30 cellular contexts compared by ENCODE assay signal in genomic region chr2:33392366-33392765, GRCh38.
"Had no signal": no experiment of that assay in that cellular context is flagged by ENCODE, and none has a peak within 500 bp of the region (broad histone marks: within the 10 kb centered on the region; RNA-seq: fewer than 3 reads in every experiment).

No MANE protein-coding gene starts in this region.

- H3K4me3 Mint-ChIP-seq: activated CD4-positive, alpha-beta T cell treated with anti-CD3 and anti-CD28 coated beads, Interleukin-2, amount 10 ng/mL, durations not matched to agents 24 days and 14 days; activated CD8-positive, alpha-beta T cell treated with anti-CD3 and anti-CD28 coated beads, Interleukin-2, amount 10 ng/mL, durations not matched to agents 7 days and 5 days; activated naive CD4-positive, alpha-beta T cell treated with anti-CD3 and anti-CD28 coated beads, Interleukin-2, amount 50 U/mL, for 24 hours; activated naive CD8-positive, alpha-beta T cell treated with anti-CD3 and anti-CD28 coated beads, Interleukin-2, amount 10 ng/mL, durations not matched to agents 7 days and 5 days; activated T-cell treated with anti-CD3 and anti-CD28 coated beads, Interleukin-2, amount 50 U/mL, for 24 hours; central memory CD8-positive, alpha-beta T cell; T-helper 1 cell treated with Interleukin-12 subunit alpha and Interleukin-12 subunit beta and Interleukin-4 antibody, amounts not matched to agents 30 μg/mL and 1 μg/mL, for 36 hours; T-helper 2 cell treated with Interferon-gamma antibody and Interleukin-4, amounts not matched to agents 5 μg/mL and 100 μg/mL, for 36 hours had no signal

- H3K4me3 ChIP-seq: ascending aorta, cardiac muscle cell, MG63, SJCRH30, SK-N-MC had no signal

- H3K9me3 Mint-ChIP-seq: activated CD4-positive, alpha-beta T cell treated with anti-CD3 and anti-CD28 coated beads, Interleukin-2, amount 10 ng/mL, durations not matched to agents 24 days and 14 days; activated naive CD4-positive, alpha-beta T cell treated with anti-CD3 and anti-CD28 coated beads, Interleukin-2, amount 50 U/mL, for 24 hours; activated naive CD8-positive, alpha-beta T cell treated with anti-CD3 and anti-CD28 coated beads, Interleukin-2, amount 10 ng/mL, durations not matched to agents 7 days and 5 days; activated T-cell treated with anti-CD3 and anti-CD28 coated beads, Interleukin-2, amount 50 U/mL, for 24 hours; activated T-helper 2 cell treated with anti-CD3 and anti-CD28 coated beads, Interferon-gamma antibody, Interleukin-2, Interleukin-4, amounts not matched to agents 10 μg/mL and 5 μg/mL and 100 μg/mL, durations not matched to agents 14 hours and 24 hours and 36 hours; central memory CD8-positive, alpha-beta T cell; T-helper 1 cell treated with Interleukin-12 subunit alpha and Interleukin-12 subunit beta and Interleukin-4 antibody, amounts not matched to agents 30 μg/mL and 1 μg/mL, for 36 hours; T-helper 2 cell treated with Interferon-gamma antibody and Interleukin-4, amounts not matched to agents 5 μg/mL and 100 μg/mL, for 36 hours had no signal

- ATAC-seq: activated CD8-positive, alpha-beta T cell treated with anti-CD3 and anti-CD28 coated beads, Interleukin-2, amount 10 ng/mL, durations not matched to agents 7 days and 5 days had no signal

- H3K27me3 ChIP-seq: ascending aorta, cardiac muscle cell, MG63, SJCRH30 had no signal

- H3K36me3 Mint-ChIP-seq: activated naive CD4-positive, alpha-beta T cell treated with anti-CD3 and anti-CD28 coated beads, Interleukin-2, amount 50 U/mL, for 24 hours; activated naive CD8-positive, alpha-beta T cell treated with anti-CD3 and anti-CD28 coated beads, Interleukin-2, amount 10 ng/mL, durations not matched to agents 7 days and 5 days had no signal

- DNase-seq: activated CD4-positive, alpha-beta T cell treated with anti-CD3 and anti-CD28 coated beads, Interleukin-2, amount 10 ng/mL, durations not matched to agents 24 days and 14 days; activated CD4-positive, alpha-beta T cell treated with anti-CD3 and anti-CD28 coated beads, Interleukin-2, amount 50 U/mL, for 4 hours; activated CD8-positive, alpha-beta T cell treated with anti-CD3 and anti-CD28 coated beads, Interleukin-2, amount 10 ng/mL, durations not matched to agents 7 days and 5 days; activated gamma-delta T cell; activated naive CD4-positive, alpha-beta T cell treated with Interleukin-2 at 50 U/mL for 16 hours; activated naive CD8-positive, alpha-beta T cell treated with anti-CD3 and anti-CD28 coated beads, Interleukin-2, amount 10 ng/mL, durations not matched to agents 7 days and 5 days; activated T-cell treated with anti-CD3 and anti-CD28 coated beads, Interleukin-2, amount 50 U/mL, for 24 hours; amygdala; MG63; MV-4-11; NCI-H1092; NCI-H1417; NCI-H146; NCI-H187; NCI-H2029 treated with DMSO at 0.1 percent for 48 hours; NCI-H2107; NCI-H2171; NCI-H510A; NCI-H526; NCI-H748 treated with DMSO at 0.1 percent for 48 hours; SHP77; SJCRH30 had no signal

- H3K27ac ChIP-seq: cardiac muscle cell, SJCRH30, SK-N-MC had no signal

- H3K4me1 Mint-ChIP-seq: activated CD4-positive, alpha-beta T cell treated with anti-CD3 and anti-CD28 coated beads, Interleukin-2, amount 10 ng/mL, durations not matched to agents 24 days and 14 days; activated naive CD4-positive, alpha-beta T cell treated with anti-CD3 and anti-CD28 coated beads, Interleukin-2, amount 50 U/mL, for 24 hours; activated naive CD8-positive, alpha-beta T cell treated with anti-CD3 and anti-CD28 coated beads, Interleukin-2, amount 10 ng/mL, durations not matched to agents 7 days and 5 days; central memory CD8-positive, alpha-beta T cell had no signal

- H3K27me3 Mint-ChIP-seq: activated naive CD4-positive, alpha-beta T cell treated with anti-CD3 and anti-CD28 coated beads, Interleukin-2, amount 50 U/mL, for 24 hours; activated T-cell treated with anti-CD3 and anti-CD28 coated beads, Interleukin-2, amount 50 U/mL, for 24 hours had no signal

- H3K27ac Mint-ChIP-seq: activated CD4-positive, alpha-beta T cell treated with anti-CD3 and anti-CD28 coated beads, Interleukin-2, amount 10 ng/mL, durations not matched to agents 24 days and 14 days; activated CD8-positive, alpha-beta T cell treated with anti-CD3 and anti-CD28 coated beads, Interleukin-2, amount 10 ng/mL, durations not matched to agents 7 days and 5 days; activated naive CD4-positive, alpha-beta T cell treated with anti-CD3 and anti-CD28 coated beads, Interleukin-2, amount 50 U/mL, for 24 hours; activated naive CD8-positive, alpha-beta T cell treated with anti-CD3 and anti-CD28 coated beads, Interleukin-2, amount 10 ng/mL, durations not matched to agents 7 days and 5 days; activated T-cell treated with anti-CD3 and anti-CD28 coated beads, Interleukin-2, amount 50 U/mL, for 24 hours; activated T-helper 2 cell treated with anti-CD3 and anti-CD28 coated beads, Interferon-gamma antibody, Interleukin-2, Interleukin-4, amounts not matched to agents 10 μg/mL and 5 μg/mL and 100 μg/mL, durations not matched to agents 14 hours and 24 hours and 36 hours; T-helper 1 cell treated with Interleukin-12 subunit alpha and Interleukin-12 subunit beta and Interleukin-4 antibody, amounts not matched to agents 30 μg/mL and 1 μg/mL, for 36 hours; T-helper 2 cell treated with Interferon-gamma antibody and Interleukin-4, amounts not matched to agents 5 μg/mL and 100 μg/mL, for 36 hours had no signal

- H3K9me3 ChIP-seq: ascending aorta, MG63 had no signal
